Comparison of ENCODE assay signal across 1 cellular context in genomic region chr14:53848851-53849250, GRCh38.
TF ChIP-seq lines count a peak whose summit lies in the region.

No MANE protein-coding gene starts in this region.

TF ChIP-seq in HCT116, 20 proteins besides CTCF, POLR2A, EP300 and RAD21 (continued from another document):
- TF ChIP-seq ZBTB33 (IDR thresholded peaks at IDR 0.05; ENCODE audit: extremely low read depth, insufficient replicate concordance, low read length) (no peak), EGR1 (IDR thresholded peaks at IDR 0.05; ENCODE audit: low read depth) (no peak), CBX3 (IDR thresholded peaks at IDR 0.05; ENCODE audit: low read depth) (peak; percentile 33; the same call in 1 of the 2 replicates), EZH2phosphoT487 (IDR thresholded peaks at IDR 0.05; ENCODE audit: borderline replicate concordance) (no peak), ZFX (IDR thresholded peaks at IDR 0.05) (no peak), POLR2AphosphoS5 (IDR thresholded peaks at IDR 0.05; ENCODE audit: low read depth, low read length) (no peak), ELF1 (IDR thresholded peaks at IDR 0.05; ENCODE audit: borderline replicate concordance, low read depth) (no peak), CEBPB (IDR thresholded peaks at IDR 0.05; ENCODE audit: low read depth) (no peak), SP1 (IDR thresholded peaks at IDR 0.05; ENCODE audit: low read depth) (peak; percentile 23; the same call in 1 of the 2 replicates), SIN3A (IDR thresholded peaks at IDR 0.05; ENCODE audit: low read depth) (0 out of 2 replicates have a peak, but pooled peaks have one; percentile 28), MAX (IDR thresholded peaks at IDR 0.05) (peak; percentile 30; the same call in 1 of the 2 replicates), ATF3 (IDR thresholded peaks at IDR 0.05) (no peak), EZH2 (IDR thresholded peaks at IDR 0.05) (no peak), SRF (IDR thresholded peaks at IDR 0.05; ENCODE audit: low read depth) (no peak), YY1 (IDR thresholded peaks at IDR 0.05; ENCODE audit: extremely low read depth, insufficient replicate concordance, low read depth, low read length) (no peak), ZNF274 (IDR thresholded peaks at IDR 0.05; ENCODE audit: low read depth, low read length) (no peak), REST (IDR thresholded peaks at IDR 0.05; ENCODE audit: low read depth) (no peak), FOSL1 (IDR thresholded peaks at IDR 0.05; ENCODE audit: low read depth) (peak; percentile 44; the same call in 1 of the 2 replicates)
